ENCODE assay signal across 1 cellular context in the genomic region with DNA sequence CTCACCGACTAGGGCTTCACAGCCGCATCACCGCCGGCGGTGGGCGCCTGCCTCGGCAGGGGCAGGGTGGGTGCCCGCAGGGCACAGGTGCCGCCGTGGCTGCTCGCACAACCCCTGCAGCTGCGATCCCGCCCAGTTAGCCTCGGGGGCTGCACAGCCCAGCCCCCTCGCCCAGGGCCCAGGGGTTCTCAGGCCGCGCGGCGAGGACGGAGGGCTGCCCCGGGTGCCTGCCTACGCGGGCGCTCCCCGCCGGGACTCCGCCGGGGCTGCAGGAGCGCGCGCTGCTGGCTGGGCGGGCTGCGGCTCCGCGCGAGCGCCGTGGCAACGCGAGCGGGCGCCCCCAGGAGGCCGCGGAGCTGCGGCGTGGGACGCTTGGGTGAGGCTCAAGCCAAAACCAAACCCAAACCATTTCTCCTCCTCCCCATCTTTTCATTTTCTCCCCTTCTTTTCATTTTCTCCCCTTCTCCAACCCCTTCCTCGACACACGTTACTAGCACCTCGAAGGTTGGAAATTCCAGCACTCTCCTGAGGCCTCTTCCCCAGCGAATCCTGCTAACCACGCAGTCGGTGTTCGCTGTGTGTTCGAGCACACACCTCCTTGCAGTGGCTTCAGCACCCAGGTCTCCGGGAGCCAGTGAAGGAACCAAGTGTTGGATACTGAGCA.
TF ChIP-seq lines count a peak whose summit lies in the region.

A gene with protein sequence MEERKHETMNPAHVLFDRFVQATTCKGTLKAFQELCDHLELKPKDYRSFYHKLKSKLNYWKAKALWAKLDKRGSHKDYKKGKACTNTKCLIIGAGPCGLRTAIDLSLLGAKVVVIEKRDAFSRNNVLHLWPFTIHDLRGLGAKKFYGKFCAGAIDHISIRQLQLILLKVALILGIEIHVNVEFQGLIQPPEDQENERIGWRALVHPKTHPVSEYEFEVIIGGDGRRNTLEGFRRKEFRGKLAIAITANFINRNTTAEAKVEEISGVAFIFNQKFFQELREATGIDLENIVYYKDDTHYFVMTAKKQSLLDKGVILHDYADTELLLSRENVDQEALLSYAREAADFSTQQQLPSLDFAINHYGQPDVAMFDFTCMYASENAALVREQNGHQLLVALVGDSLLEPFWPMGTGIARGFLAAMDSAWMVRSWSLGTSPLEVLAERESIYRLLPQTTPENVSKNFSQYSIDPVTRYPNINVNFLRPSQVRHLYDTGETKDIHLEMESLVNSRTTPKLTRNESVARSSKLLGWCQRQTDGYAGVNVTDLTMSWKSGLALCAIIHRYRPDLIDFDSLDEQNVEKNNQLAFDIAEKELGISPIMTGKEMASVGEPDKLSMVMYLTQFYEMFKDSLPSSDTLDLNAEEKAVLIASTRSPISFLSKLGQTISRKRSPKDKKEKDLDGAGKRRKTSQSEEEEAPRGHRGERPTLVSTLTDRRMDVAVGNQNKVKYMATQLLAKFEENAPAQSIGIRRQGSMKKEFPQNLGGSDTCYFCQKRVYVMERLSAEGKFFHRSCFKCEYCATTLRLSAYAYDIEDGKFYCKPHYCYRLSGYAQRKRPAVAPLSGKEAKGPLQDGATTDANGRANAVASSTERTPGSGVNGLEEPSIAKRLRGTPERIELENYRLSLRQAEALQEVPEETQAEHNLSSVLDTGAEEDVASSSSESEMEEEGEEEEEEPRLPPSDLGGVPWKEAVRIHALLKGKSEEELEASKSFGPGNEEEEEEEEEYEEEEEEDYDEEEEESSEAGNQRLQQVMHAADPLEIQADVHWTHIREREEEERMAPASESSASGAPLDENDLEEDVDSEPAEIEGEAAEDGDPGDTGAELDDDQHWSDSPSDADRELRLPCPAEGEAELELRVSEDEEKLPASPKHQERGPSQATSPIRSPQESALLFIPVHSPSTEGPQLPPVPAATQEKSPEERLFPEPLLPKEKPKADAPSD (N-terminal part only) (minus strand): TSS at position 286 of the 664 bp plus-strand sequence. CDS start 117,749 bp downstream, outside the sequence.

TF ChIP-seq in HepG2, 621 proteins besides CTCF, POLR2A, EP300 and RAD21 (continued from another document and continues in another):
- TF ChIP-seq, protein P1, sequence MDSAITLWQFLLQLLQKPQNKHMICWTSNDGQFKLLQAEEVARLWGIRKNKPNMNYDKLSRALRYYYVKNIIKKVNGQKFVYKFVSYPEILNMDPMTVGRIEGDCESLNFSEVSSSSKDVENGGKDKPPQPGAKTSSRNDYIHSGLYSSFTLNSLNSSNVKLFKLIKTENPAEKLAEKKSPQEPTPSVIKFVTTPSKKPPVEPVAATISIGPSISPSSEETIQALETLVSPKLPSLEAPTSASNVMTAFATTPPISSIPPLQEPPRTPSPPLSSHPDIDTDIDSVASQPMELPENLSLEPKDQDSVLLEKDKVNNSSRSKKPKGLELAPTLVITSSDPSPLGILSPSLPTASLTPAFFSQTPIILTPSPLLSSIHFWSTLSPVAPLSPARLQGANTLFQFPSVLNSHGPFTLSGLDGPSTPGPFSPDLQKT (CRISPR knock-in tag; IDR thresholded peaks at IDR 0.05; ENCODE audit: borderline replicate concordance) = no peak
- peak; percentile 8; the same call in 1 of the 2 replicates for TF ChIP-seq SAP130 (CRISPR knock-in tag; IDR thresholded peaks at IDR 0.05; ENCODE audit: low read depth)
- no peak for TF ChIP-seq ATAD3A (CRISPR knock-in tag; IDR thresholded peaks at IDR 0.05)
- TF ChIP-seq NRL (CRISPR knock-in tag; IDR thresholded peaks at IDR 0.05; ENCODE audit: borderline replicate concordance) = no peak
- TF ChIP-seq PRMT3 (CRISPR knock-in tag; IDR thresholded peaks at IDR 0.05; ENCODE audit: borderline replicate concordance, low read depth) = no peak
- TF ChIP-seq ZNF777 (CRISPR knock-in tag; IDR thresholded peaks at IDR 0.05) = 0 out of 2 replicates have a peak, but pooled peaks have one; percentile 18
- TF ChIP-seq, protein P2, sequence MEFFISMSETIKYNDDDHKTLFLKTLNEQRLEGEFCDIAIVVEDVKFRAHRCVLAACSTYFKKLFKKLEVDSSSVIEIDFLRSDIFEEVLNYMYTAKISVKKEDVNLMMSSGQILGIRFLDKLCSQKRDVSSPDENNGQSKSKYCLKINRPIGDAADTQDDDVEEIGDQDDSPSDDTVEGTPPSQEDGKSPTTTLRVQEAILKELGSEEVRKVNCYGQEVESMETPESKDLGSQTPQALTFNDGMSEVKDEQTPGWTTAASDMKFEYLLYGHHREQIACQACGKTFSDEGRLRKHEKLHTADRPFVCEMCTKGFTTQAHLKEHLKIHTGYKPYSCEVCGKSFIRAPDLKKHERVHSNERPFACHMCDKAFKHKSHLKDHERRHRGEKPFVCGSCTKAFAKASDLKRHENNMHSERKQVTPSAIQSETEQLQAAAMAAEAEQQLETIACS (CRISPR knock-in tag; IDR thresholded peaks at IDR 0.05) = peak; percentile 67; the same call in 1 of the 2 replicates
- TF ChIP-seq, protein P3, sequence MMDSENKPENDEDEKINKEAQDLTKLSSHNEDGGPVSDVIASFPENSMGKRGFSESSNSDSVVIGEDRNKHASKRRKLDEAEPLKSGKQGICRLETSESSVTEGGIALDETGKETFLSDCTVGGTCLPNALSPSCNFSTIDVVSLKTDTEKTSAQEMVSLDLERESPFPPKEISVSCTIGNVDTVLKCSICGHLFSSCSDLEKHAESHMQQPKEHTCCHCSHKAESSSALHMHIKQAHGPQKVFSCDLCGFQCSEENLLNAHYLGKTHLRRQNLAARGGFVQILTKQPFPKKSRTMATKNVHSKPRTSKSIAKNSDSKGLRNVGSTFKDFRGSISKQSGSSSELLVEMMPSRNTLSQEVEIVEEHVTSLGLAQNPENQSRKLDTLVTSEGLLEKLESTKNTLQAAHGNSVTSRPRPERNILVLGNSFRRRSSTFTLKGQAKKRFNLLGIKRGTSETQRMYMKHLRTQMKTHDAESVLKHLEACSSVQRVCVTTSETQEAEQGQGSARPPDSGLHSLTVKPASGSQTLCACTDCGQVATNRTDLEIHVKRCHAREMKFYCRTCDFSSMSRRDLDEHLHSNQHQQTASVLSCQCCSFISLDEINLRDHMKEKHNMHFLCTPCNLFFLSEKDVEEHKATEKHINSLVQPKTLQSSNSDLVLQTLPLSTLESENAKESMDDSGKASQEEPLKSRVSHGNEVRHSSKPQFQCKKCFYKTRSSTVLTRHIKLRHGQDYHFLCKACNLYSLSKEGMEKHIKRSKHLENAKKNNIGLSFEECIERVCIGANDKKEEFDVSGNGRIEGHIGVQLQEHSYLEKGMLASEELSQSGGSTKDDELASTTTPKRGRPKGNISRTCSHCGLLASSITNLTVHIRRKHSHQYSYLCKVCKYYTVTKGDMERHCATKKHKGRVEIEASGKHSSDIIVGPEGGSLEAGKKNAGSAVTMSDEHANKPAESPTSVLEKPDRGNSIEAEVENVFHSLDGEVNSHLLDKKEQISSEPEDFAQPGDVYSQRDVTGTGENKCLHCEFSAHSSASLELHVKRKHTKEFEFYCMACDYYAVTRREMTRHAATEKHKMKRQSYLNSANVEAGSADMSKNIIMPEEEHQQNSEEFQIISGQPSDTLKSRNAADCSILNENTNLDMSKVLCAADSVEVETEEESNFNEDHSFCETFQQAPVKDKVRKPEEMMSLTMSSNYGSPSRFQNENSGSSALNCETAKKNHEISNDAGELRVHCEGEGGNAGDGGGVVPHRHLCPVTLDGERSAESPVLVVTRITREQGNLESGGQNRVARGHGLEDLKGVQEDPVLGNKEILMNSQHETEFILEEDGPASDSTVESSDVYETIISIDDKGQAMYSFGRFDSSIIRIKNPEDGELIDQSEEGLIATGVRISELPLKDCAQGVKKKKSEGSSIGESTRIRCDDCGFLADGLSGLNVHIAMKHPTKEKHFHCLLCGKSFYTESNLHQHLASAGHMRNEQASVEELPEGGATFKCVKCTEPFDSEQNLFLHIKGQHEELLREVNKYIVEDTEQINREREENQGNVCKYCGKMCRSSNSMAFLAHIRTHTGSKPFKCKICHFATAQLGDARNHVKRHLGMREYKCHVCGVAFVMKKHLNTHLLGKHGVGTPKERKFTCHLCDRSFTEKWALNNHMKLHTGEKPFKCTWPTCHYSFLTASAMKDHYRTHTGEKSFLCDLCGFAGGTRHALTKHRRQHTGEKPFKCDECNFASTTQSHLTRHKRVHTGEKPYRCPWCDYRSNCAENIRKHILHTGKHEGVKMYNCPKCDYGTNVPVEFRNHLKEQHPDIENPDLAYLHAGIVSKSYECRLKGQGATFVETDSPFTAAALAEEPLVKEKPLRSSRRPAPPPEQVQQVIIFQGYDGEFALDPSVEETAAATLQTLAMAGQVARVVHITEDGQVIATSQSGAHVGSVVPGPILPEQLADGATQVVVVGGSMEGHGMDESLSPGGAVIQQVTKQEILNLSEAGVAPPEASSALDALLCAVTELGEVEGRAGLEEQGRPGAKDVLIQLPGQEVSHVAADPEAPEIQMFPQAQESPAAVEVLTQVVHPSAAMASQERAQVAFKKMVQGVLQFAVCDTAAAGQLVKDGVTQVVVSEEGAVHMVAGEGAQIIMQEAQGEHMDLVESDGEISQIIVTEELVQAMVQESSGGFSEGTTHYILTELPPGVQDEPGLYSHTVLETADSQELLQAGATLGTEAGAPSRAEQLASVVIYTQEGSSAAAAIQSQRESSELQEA (CRISPR knock-in tag; IDR thresholded peaks at IDR 0.05; ENCODE audit: not compliant biosample characterization) = no peak
- no peak for TF ChIP-seq ZKSCAN5 (CRISPR knock-in tag; IDR thresholded peaks at IDR 0.05)
- TF ChIP-seq, protein P4, sequence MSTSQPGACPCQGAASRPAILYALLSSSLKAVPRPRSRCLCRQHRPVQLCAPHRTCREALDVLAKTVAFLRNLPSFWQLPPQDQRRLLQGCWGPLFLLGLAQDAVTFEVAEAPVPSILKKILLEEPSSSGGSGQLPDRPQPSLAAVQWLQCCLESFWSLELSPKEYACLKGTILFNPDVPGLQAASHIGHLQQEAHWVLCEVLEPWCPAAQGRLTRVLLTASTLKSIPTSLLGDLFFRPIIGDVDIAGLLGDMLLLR (CRISPR knock-in tag; IDR thresholded peaks at IDR 0.05) = 0 out of 2 replicates have a peak, but pooled peaks have one; percentile 30
- no peak for TF ChIP-seq ZNF543 (CRISPR knock-in tag; IDR thresholded peaks at IDR 0.05)
- TF ChIP-seq ZNF263 (CRISPR knock-in tag; IDR thresholded peaks at IDR 0.05) = no peak
- TF ChIP-seq, protein P5, sequence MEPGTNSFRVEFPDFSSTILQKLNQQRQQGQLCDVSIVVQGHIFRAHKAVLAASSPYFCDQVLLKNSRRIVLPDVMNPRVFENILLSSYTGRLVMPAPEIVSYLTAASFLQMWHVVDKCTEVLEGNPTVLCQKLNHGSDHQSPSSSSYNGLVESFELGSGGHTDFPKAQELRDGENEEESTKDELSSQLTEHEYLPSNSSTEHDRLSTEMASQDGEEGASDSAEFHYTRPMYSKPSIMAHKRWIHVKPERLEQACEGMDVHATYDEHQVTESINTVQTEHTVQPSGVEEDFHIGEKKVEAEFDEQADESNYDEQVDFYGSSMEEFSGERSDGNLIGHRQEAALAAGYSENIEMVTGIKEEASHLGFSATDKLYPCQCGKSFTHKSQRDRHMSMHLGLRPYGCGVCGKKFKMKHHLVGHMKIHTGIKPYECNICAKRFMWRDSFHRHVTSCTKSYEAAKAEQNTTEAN (CRISPR knock-in tag; conservative IDR thresholded peaks at IDR 0.05) = no peak
- TF ChIP-seq PTBP1 (IDR thresholded peaks at IDR 0.05; ENCODE audit: low read depth, low read length, poor library complexity, severe bottlenecking) = no peak
- no peak for TF ChIP-seq ZNF780A (CRISPR knock-in tag; IDR thresholded peaks at IDR 0.05)
- TF ChIP-seq ZFP37 (CRISPR knock-in tag; IDR thresholded peaks at IDR 0.05; ENCODE audit: borderline replicate concordance) = no peak
- TF ChIP-seq HCFC1 (IDR thresholded peaks at IDR 0.05; ENCODE audit: low read depth, low read length) = no peak
- TF ChIP-seq, protein P6, sequence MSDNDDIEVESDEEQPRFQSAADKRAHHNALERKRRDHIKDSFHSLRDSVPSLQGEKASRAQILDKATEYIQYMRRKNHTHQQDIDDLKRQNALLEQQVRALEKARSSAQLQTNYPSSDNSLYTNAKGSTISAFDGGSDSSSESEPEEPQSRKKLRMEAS (IDR thresholded peaks at IDR 0.05) = peak; percentile 39; the same call in 1 of the 2 replicates
- TF ChIP-seq, protein P7, sequence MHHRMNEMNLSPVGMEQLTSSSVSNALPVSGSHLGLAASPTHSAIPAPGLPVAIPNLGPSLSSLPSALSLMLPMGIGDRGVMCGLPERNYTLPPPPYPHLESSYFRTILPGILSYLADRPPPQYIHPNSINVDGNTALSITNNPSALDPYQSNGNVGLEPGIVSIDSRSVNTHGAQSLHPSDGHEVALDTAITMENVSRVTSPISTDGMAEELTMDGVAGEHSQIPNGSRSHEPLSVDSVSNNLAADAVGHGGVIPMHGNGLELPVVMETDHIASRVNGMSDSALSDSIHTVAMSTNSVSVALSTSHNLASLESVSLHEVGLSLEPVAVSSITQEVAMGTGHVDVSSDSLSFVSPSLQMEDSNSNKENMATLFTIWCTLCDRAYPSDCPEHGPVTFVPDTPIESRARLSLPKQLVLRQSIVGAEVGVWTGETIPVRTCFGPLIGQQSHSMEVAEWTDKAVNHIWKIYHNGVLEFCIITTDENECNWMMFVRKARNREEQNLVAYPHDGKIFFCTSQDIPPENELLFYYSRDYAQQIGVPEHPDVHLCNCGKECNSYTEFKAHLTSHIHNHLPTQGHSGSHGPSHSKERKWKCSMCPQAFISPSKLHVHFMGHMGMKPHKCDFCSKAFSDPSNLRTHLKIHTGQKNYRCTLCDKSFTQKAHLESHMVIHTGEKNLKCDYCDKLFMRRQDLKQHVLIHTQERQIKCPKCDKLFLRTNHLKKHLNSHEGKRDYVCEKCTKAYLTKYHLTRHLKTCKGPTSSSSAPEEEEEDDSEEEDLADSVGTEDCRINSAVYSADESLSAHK (CRISPR knock-in tag; IDR thresholded peaks at IDR 0.05; ENCODE audit: borderline replicate concordance) = no peak
- no peak for TF ChIP-seq GATAD2A (CRISPR knock-in tag; IDR thresholded peaks at IDR 0.05)
- TF ChIP-seq ZNF510 (CRISPR knock-in tag; IDR thresholded peaks at IDR 0.05; ENCODE audit: low read depth) = no peak
- TF ChIP-seq, protein P8, sequence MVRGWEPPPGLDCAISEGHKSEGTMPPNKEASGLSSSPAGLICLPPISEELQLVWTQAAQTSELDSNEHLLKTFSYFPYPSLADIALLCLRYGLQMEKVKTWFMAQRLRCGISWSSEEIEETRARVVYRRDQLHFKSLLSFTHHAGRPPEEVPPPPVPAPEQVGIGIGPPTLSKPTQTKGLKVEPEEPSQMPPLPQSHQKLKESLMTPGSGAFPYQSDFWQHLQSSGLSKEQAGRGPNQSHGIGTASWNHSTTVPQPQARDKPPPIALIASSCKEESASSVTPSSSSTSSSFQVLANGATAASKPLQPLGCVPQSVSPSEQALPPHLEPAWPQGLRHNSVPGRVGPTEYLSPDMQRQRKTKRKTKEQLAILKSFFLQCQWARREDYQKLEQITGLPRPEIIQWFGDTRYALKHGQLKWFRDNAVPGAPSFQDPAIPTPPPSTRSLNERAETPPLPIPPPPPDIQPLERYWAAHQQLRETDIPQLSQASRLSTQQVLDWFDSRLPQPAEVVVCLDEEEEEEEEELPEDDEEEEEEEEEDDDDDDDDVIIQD (CRISPR knock-in tag; IDR thresholded peaks at IDR 0.05; ENCODE audit: low read depth) = no peak
- TF ChIP-seq ZNF558 (CRISPR knock-in tag; IDR thresholded peaks at IDR 0.05; ENCODE audit: borderline replicate concordance) = 0 out of 2 replicates have a peak, but pooled peaks have one; percentile 51
- TF ChIP-seq, protein P9, sequence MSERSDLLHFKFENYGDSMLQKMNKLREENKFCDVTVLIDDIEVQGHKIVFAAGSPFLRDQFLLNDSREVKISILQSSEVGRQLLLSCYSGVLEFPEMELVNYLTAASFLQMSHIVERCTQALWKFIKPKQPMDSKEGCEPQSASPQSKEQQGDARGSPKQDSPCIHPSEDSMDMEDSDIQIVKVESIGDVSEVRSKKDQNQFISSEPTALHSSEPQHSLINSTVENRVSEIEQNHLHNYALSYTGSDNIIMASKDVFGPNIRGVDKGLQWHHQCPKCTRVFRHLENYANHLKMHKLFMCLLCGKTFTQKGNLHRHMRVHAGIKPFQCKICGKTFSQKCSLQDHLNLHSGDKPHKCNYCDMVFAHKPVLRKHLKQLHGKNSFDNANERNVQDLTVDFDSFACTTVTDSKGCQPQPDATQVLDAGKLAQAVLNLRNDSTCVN (CRISPR knock-in tag; IDR thresholded peaks at IDR 0.05; ENCODE audit: borderline replicate concordance) = no peak
- TF ChIP-seq ZFP90 (CRISPR knock-in tag; IDR thresholded peaks at IDR 0.05; ENCODE audit: borderline replicate concordance) = no peak
- TF ChIP-seq HOXA3 (CRISPR knock-in tag; IDR thresholded peaks at IDR 0.05) = peak; percentile 40; the same call in 1 of the 2 replicates
- TF ChIP-seq EED (CRISPR knock-in tag; IDR thresholded peaks at IDR 0.05) = no peak
